Comparison of ENCODE assay signal across 9 cellular contexts in the genomic region with DNA sequence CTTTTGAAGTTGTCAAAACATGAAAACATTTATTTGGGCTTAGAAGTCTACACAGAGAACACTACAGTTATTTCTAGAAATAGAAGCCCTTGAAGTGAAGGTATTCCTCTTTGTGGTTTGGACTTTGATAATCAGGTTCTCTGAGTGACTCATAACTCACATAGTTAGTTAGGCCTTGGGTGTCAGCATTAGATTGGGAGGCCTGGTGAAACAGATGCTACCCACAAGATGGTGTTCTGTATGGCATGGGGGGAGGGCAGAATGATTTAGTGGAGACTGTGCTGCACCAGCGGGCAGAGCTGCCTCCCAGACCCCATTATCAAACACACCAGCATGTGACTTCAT.
DNase-seq lines count a peak whose midpoint lies in the region; ATAC-seq and TF ChIP-seq lines count a peak whose summit lies in the region.
"Had no signal": no experiment of that assay in that cellular context is flagged by ENCODE, and none has a peak within 500 bp of the region (broad histone marks: within the 10 kb centered on the region; RNA-seq: fewer than 3 reads in every experiment).

No MANE protein-coding gene starts in this region.

- intact Hi-C loops in thyroid gland (cut with DNase I) (no loop called here), spleen (cut with DNase I; ENCODE audit: low total_unique reads) (no loop called here)

- H3K9me3 ChIP-seq in thyroid gland = no peaks in the 10 kb centered on the region
- H3K9me3 ChIP-seq in spleen = no peaks in the 10 kb centered on the region
- H3K9me3 ChIP-seq: body of pancreas had no signal

- H3K4me3 Mint-ChIP-seq in activated naive CD8-positive, alpha-beta T cell treated with anti-CD3 and anti-CD28 coated beads, Interleukin-2, amount 50 U/mL, for 24 hours = no peak overlapping the region

- H3K27me3 Mint-ChIP-seq in activated naive CD8-positive, alpha-beta T cell treated with anti-CD3 and anti-CD28 coated beads, Interleukin-2, amount 50 U/mL, for 24 hours = peaks cover 14% of the 10 kb centered on the region

- H3K4me1 Mint-ChIP-seq in activated naive CD8-positive, alpha-beta T cell treated with anti-CD3 and anti-CD28 coated beads, Interleukin-2, amount 50 U/mL, for 24 hours = peaks cover 16% of the 10 kb centered on the region

- H3K27ac ChIP-seq in thyroid gland (no peak overlapping the region), spleen (no peak overlapping the region)
- H3K27ac ChIP-seq: body of pancreas had no signal

- no peaks in the 10 kb centered on the region for H3K4me1 ChIP-seq in thyroid gland
- H3K4me1 ChIP-seq in spleen = peaks cover 0 to 6% (median 2%) of the 10 kb centered on the region in 6 donors

- H3K27ac Mint-ChIP-seq in activated naive CD8-positive, alpha-beta T cell treated with anti-CD3 and anti-CD28 coated beads, Interleukin-2, amount 50 U/mL, for 24 hours = peak overlapping the region; percentile 55

- H3K9me3 Mint-ChIP-seq in activated naive CD8-positive, alpha-beta T cell treated with anti-CD3 and anti-CD28 coated beads, Interleukin-2, amount 50 U/mL, for 24 hours = no peaks in the 10 kb centered on the region

- ATAC-seq in GM19351 (IDR thresholded peaks at IDR 0.05; ENCODE audit: unreplicated experiment) = peak; percentile 95
- peak; percentile 94 for ATAC-seq in HG03108 (IDR thresholded peaks at IDR 0.05; ENCODE audit: unreplicated experiment)
- ATAC-seq in activated naive CD8-positive, alpha-beta T cell treated with anti-CD3 and anti-CD28 coated beads, Interleukin-2, amount 50 U/mL, for 24 hours = peak; percentile 90
- ATAC-seq: body of pancreas had no signal

- no peak overlapping the region for H3K4me3 ChIP-seq in thyroid gland (replicated peaks in 1 of 3)
- H3K4me3 ChIP-seq in spleen = no peak overlapping the region
- H3K4me3 ChIP-seq: body of pancreas had no signal

- H3K36me3 ChIP-seq in thyroid gland = no peaks in the 10 kb centered on the region
- H3K36me3 ChIP-seq in spleen = no peaks in the 10 kb centered on the region

- no peaks in the 10 kb centered on the region for H3K36me3 Mint-ChIP-seq in activated naive CD8-positive, alpha-beta T cell treated with anti-CD3 and anti-CD28 coated beads, Interleukin-2, amount 50 U/mL, for 24 hours (ENCODE audit: low read depth)

- TF ChIP-seq POLR2A in thyroid gland (IDR thresholded peaks at IDR 0.05) = no peak
- TF ChIP-seq POLR2A in spleen (IDR thresholded peaks at IDR 0.05) = no peak

- WGBS in thyroid gland, 2 donors = 67 to 93% methylated on average over 1 of the region's 1 CpG
- WGBS in spleen, 5 donors = 57 to 78% (median 75%) methylated on average over 1 of the region's 1 CpG

- H3K27me3 ChIP-seq in thyroid gland = no peaks in the 10 kb centered on the region
- H3K27me3 ChIP-seq in spleen (replicated peaks in 1 of 7) = no peaks in the 10 kb centered on the region
- H3K27me3 ChIP-seq: body of pancreas had no signal

- DNase-seq in ELR (ENCODE audit: low read depth) (peak; percentile 10), NCI-H1105 (lab: John Stamatoyannopoulos, UW) (no peak), ureter (ENCODE audit: low spot score) (no peak), thyroid gland (no peak), spleen (no peak)
- no peak for DNase-seq in activated naive CD8-positive, alpha-beta T cell treated with anti-CD3 and anti-CD28 coated beads, Interleukin-2, amount 50 U/mL, for 24 hours

- TF ChIP-seq CTCF in thyroid gland (IDR thresholded peaks at IDR 0.05) (no peak), spleen (IDR thresholded peaks at IDR 0.05 in 8 of 11, conservative IDR thresholded peaks at IDR 0.05 in 3 of 11) (no peak)
